Comparison of ENCODE assay signal across 19 cellular contexts in the genomic region with DNA sequence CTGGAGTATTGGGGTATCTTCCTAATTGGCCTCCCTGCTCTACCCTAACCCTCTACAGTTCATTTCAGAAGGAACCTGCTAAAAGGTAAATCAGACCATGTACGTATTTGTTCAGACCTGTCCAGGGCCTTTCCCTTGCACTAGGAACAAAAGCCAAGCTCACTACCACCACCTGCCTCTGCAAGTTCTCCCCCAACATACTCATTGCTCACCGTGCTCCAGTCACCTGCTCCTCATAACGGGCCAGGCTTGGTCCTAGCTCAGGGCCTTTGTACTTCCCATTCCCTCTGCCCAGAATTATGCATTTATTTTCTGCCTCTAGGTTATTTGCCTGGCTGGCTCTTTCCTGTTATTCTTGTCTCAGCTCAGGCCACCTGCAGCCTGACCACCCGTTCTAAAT. TPM values are rescaled to one million over a fixed set of nuclear protein-coding genes. Genes with fewer than 3 reads are reported as not detected.
DNase-seq lines count a peak whose midpoint lies in the region; ATAC-seq and TF ChIP-seq lines count a peak whose summit lies in the region.
"Had no signal": no experiment of that assay in that cellular context is flagged by ENCODE, and none has a peak within 500 bp of the region (broad histone marks: within the 10 kb centered on the region; RNA-seq: fewer than 3 reads in every experiment).

No MANE protein-coding gene starts in this region.

- WGBS in endodermal cell (ENCODE audit: insufficient coverage in 1 of 2, insufficient read length in 1 of 2), 2 experiments = 90% methylated on average over 2 to 4 of the region's 4 CpGs

- ATAC-seq in effector memory CD8-positive, alpha-beta T cell (replicated peaks) = no peak
- ATAC-seq: CD8-positive, alpha-beta T cell; T-helper 17 cell had no signal

- no peak for TF ChIP-seq CTCF in MCF 10A (IDR thresholded peaks at IDR 0.05; ENCODE audit: unreplicated experiment)
- TF ChIP-seq CTCF in breast epithelium (IDR thresholded peaks at IDR 0.05) = no peak
- no peak for TF ChIP-seq CTCF in endodermal cell (conservative IDR thresholded peaks at IDR 0.05)
- TF ChIP-seq CTCF in GM13976 (IDR thresholded peaks at IDR 0.05; ENCODE audit: borderline replicate concordance, control extremely low read depth, extremely low read depth, insufficient read depth, missing control alignments) = no peak

- H3K27me3 Mint-ChIP-seq in MCF 10A (ENCODE audit: insufficient read depth, unreplicated experiment) = no peaks in the 10 kb centered on the region
- H3K27me3 Mint-ChIP-seq in endodermal cell (ENCODE audit: insufficient read depth) = no peaks in the 10 kb centered on the region
- H3K27me3 Mint-ChIP-seq in effector memory CD8-positive, alpha-beta T cell = peaks cover 33 to 48% of the 10 kb centered on the region in 2 donors
- H3K27me3 Mint-ChIP-seq in activated CD4-positive, alpha-beta memory T cell treated with anti-CD3 and anti-CD28 coated beads for 36 hours = peaks cover 6% of the 10 kb centered on the region

- CTCF ChIA-PET in MCF 10A (lab: Yijun Ruan, JAX) = interaction anchor here (0.8 to 21.1 kb wide), 6 partner anchors 8 to 770 kb away, joined by 3 to 1243 read pairs (median 8); partner anchors contain the start of gene FGF1
- CTCF ChIA-PET in activated CD4-positive, alpha-beta memory T cell treated with anti-CD3 and anti-CD28 coated beads for 36 hours (lab: Charles Lee) = interaction anchor here (1.3 kb wide), 2 partner anchors 8 to 35 kb away, joined by 5 read pairs; no protein-coding TSS in a partner anchor

- no peaks in the 10 kb centered on the region for H3K36me3 ChIP-seq in breast epithelium
- H3K36me3 ChIP-seq in endodermal cell (ENCODE audit: control insufficient read depth, insufficient read depth, low read length) = no peaks in the 10 kb centered on the region
- H3K36me3 ChIP-seq: BLaER1 treated with 17β-estradiol and CSF1 and Interleukin-3, amounts not matched to agents 10 nM and 100 nM had no signal

- H3K27ac ChIP-seq in breast epithelium (no peak overlapping the region), endodermal cell (ENCODE audit: low read depth, low read length) (no peak overlapping the region)
- H3K27ac ChIP-seq: BLaER1 treated with 17β-estradiol and CSF1 and Interleukin-3, amounts not matched to agents 10 nM and 100 nM; KMS-11 had no signal

- no peaks in the 10 kb centered on the region for H3K36me3 Mint-ChIP-seq in MCF 10A (ENCODE audit: insufficient read depth, unreplicated experiment)
- H3K36me3 Mint-ChIP-seq in endodermal cell (ENCODE audit: low read depth) = no peaks in the 10 kb centered on the region
- H3K36me3 Mint-ChIP-seq in effector memory CD8-positive, alpha-beta T cell (ENCODE audit: insufficient read depth) = no peaks in the 10 kb centered on the region
- no peaks in the 10 kb centered on the region for H3K36me3 Mint-ChIP-seq in activated CD4-positive, alpha-beta memory T cell treated with anti-CD3 and anti-CD28 coated beads for 36 hours
- H3K36me3 Mint-ChIP-seq: CD8-positive, alpha-beta T cell had no signal

- no TSS peak for BruUV-seq in MCF 10A (replicated peaks; lab: Mats Ljungman, UMichigan)

- peak; percentile 50 for DNase-seq in MCF 10A (ENCODE audit: unreplicated experiment)
- no peak for DNase-seq in breast epithelium (ENCODE audit: low spot score in 2 of 2)
- peak; percentile 26 for DNase-seq in NCI-H774 (lab: John Stamatoyannopoulos, UW)
- peak; percentile 21 for DNase-seq in endodermal cell
- DNase-seq in effector memory CD8-positive, alpha-beta T cell = no peak
- no peak for DNase-seq in GM13976 (ENCODE audit: low spot score)
- DNase-seq in activated CD4-positive, alpha-beta memory T cell treated with anti-CD3 and anti-CD28 coated beads for 36 hours = no peak
- DNase-seq: CD8-positive, alpha-beta T cell; DMS79; H7; HFFc6; NCI-H1436 treated with DMSO at 0.1 percent for 48 hours; NCI-H345; NCI-H524 treated with DMSO at 0.1 percent for 48 hours; NK-92 treated with Interleukin-12 subunit alpha and Interleukin-12 subunit beta, amount 100 ng/mL, for 24 hours; SIG-M5; T-helper 17 cell had no signal

- H3K4me3 ChIP-seq in breast epithelium (no peak overlapping the region), endodermal cell (ENCODE audit: low read length) (no peak overlapping the region)
- H3K4me3 ChIP-seq: BLaER1 treated with 17β-estradiol and CSF1 and Interleukin-3, amounts not matched to agents 10 nM and 100 nM had no signal

- no peaks in the 10 kb centered on the region for H3K9me3 ChIP-seq in breast epithelium
- H3K9me3 ChIP-seq in endodermal cell (ENCODE audit: control insufficient read depth, low read length) = no peaks in the 10 kb centered on the region
- H3K9me3 ChIP-seq: BLaER1 treated with 17β-estradiol and CSF1 and Interleukin-3, amounts not matched to agents 10 nM and 100 nM had no signal

- H3K9me3 Mint-ChIP-seq in MCF 10A (ENCODE audit: unreplicated experiment) (no peaks in the 10 kb centered on the region), endodermal cell (no peaks in the 10 kb centered on the region)
- no peaks in the 10 kb centered on the region for H3K9me3 Mint-ChIP-seq in effector memory CD8-positive, alpha-beta T cell
- no peaks in the 10 kb centered on the region for H3K9me3 Mint-ChIP-seq in activated CD4-positive, alpha-beta memory T cell treated with anti-CD3 and anti-CD28 coated beads for 36 hours
- H3K9me3 Mint-ChIP-seq: CD8-positive, alpha-beta T cell; HFFc6 had no signal

- H3K27me3 ChIP-seq in breast epithelium = no peaks in the 10 kb centered on the region
- no peaks in the 10 kb centered on the region for H3K27me3 ChIP-seq in endodermal cell (ENCODE audit: control insufficient read depth, insufficient read depth, low read length, poor library complexity, severe bottlenecking)
- H3K27me3 ChIP-seq: BLaER1 treated with 17β-estradiol and CSF1 and Interleukin-3, amounts not matched to agents 10 nM and 100 nM had no signal

- H3K4me3 Mint-ChIP-seq in MCF 10A (ENCODE audit: unreplicated experiment) = no peak overlapping the region
- H3K4me3 Mint-ChIP-seq in endodermal cell = no peak overlapping the region
- no peak overlapping the region for H3K4me3 Mint-ChIP-seq in effector memory CD8-positive, alpha-beta T cell
- H3K4me3 Mint-ChIP-seq in activated CD4-positive, alpha-beta memory T cell treated with anti-CD3 and anti-CD28 coated beads for 36 hours = no peak overlapping the region
- H3K4me3 Mint-ChIP-seq: CD8-positive, alpha-beta T cell; HFFc6; T-helper 17 cell had no signal

- H3K27ac Mint-ChIP-seq in MCF 10A (ENCODE audit: low read depth, unreplicated experiment) = no peak overlapping the region
- H3K27ac Mint-ChIP-seq in endodermal cell = no peak overlapping the region
- H3K27ac Mint-ChIP-seq in effector memory CD8-positive, alpha-beta T cell = no peak overlapping the region
- H3K27ac Mint-ChIP-seq in activated CD4-positive, alpha-beta memory T cell treated with anti-CD3 and anti-CD28 coated beads for 36 hours = no peak overlapping the region
- H3K27ac Mint-ChIP-seq: CD8-positive, alpha-beta T cell; HFFc6; T-helper 17 cell had no signal

- TF ChIP-seq POLR2A in breast epithelium (IDR thresholded peaks at IDR 0.05) = no peak

- intact Hi-C loops in MCF 10A (cut with micrococcal nuclease) (no loop called here), breast epithelium (cut with DNase I; ENCODE audit: low total_unique reads) (no loop called here)
- intact Hi-C loops in activated CD4-positive, alpha-beta memory T cell treated with anti-CD3 and anti-CD28 coated beads for 36 hours (cut with micrococcal nuclease) = no loop called here

- H3K4me1 Mint-ChIP-seq in MCF 10A (ENCODE audit: insufficient read depth, unreplicated experiment) = peaks cover 23% of the 10 kb centered on the region
- peaks cover 22% of the 10 kb centered on the region for H3K4me1 Mint-ChIP-seq in endodermal cell
- H3K4me1 Mint-ChIP-seq in effector memory CD8-positive, alpha-beta T cell (ENCODE audit: low read depth in 2 of 2) = no peaks in the 10 kb centered on the region
- H3K4me1 Mint-ChIP-seq in activated CD4-positive, alpha-beta memory T cell treated with anti-CD3 and anti-CD28 coated beads for 36 hours (ENCODE audit: low read depth) = no peaks in the 10 kb centered on the region
- H3K4me1 Mint-ChIP-seq: T-helper 17 cell had no signal

- in situ Hi-C loops in GM13976 (cut with MboI; ENCODE audit: low sequenced_read_pairs, unreplicated experiment) = loop anchor here (10.0 to 25.0 kb wide), 2 partner anchors 76 to 528 kb away; no protein-coding TSS in a partner anchor

- H3K4me1 ChIP-seq in breast epithelium (peaks cover 0 to 4% of the 10 kb centered on the region in 2 donors), endodermal cell (ENCODE audit: control insufficient read depth, insufficient read depth, low read length) (no peaks in the 10 kb centered on the region)

- POLR2A ChIA-PET in MCF 10A (lab: Yijun Ruan, JAX) = interaction anchor here (0.8 to 1.3 kb wide), 2 partner anchors 35 to 47 kb away, joined by 3 to 4 read pairs; no protein-coding TSS in a partner anchor
- POLR2A ChIA-PET in activated CD4-positive, alpha-beta memory T cell treated with anti-CD3 and anti-CD28 coated beads for 36 hours (lab: Charles Lee) = no interaction called here

- no peak overlapping the region for H3K9ac ChIP-seq in endodermal cell (ENCODE audit: extremely low read depth, low read length, poor library complexity, severe bottlenecking)
- H3K9ac ChIP-seq: BLaER1 treated with 17β-estradiol and CSF1 and Interleukin-3, amounts not matched to agents 10 nM and 100 nM; KMS-11 had no signal

RNA-seq across cellular contexts. Expression of gene FGF1, which starts 4.8 kb away (rescaled TPM):
- total RNA-seq in MCF 10A (2022) (0.34 and 0.65 TPM in 2 replicates), breast epithelium (10 to 100 TPM in 1 of 3 donors, 1 to 10 TPM in 1, under 1 TPM in 1; 0.32 to 20.3 (median 6.6) TPM), endodermal cell (under 1 TPM in 1 of 2 donors, not detected in 1; 0.77 TPM)
- polyA plus RNA-seq in endodermal cell (2013, experiment 1 of 2) = 0.28 TPM
- polyA plus RNA-seq in endodermal cell (2013, experiment 2 of 2) = 0.54 TPM
- not detected for total RNA-seq in activated CD4-positive, alpha-beta memory T cell treated with anti-CD3 and anti-CD28 coated beads for 36 hours
- total RNA-seq: CD8-positive, alpha-beta T cell; T-helper 17 cell had no signal

Comparison
In these comparisons a context has a peak if more than half of its experiments do, and no peak if none do; other contexts are left out.
1. DNase-seq: peak in MCF 10A (single experiment), NCI-H774 (single experiment) and endodermal cell (single experiment); none in breast epithelium (0 of 2), effector memory CD8-positive, alpha-beta T cell (0 of 3), GM13976 (single experiment) and activated CD4-positive, alpha-beta memory T cell treated with anti-CD3 and anti-CD28 coated beads for 36 hours (single experiment).